ENCODE assay signal across 11 cellular contexts in the genomic region with DNA sequence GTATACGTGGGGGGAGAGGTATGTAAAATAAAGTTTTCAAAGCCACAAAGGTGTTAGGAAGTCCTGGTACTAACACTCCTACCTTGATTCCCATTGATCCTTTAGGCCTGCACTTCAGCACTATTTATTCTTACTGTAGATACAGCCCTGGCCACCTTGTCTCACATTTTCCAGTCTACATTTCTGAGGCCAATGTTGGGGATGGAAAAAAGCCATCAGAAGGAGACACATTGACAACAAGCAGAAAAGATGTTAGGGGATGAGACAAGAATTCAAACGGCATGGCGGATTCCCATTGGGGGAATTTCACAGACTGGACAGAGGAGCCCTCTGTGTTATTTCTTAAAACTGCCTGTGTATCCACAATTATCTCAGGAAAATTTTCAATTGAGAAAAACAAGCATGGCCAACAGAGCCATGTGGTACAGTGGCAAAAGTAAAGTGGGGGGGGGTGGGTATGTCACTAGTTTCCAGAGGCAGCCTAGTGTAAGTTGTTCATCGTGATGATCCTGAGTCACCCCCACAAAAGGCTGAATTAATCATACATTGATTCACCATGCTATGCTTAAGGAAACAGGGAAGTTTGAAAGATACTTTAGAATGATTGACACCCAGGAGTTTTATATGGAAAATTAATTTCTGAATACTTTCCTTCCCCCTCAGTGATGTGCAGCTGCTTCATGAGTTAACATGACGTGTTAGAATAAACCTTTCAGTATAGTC. TPM values are rescaled to one million over a fixed set of nuclear protein-coding genes. Genes with fewer than 3 reads are reported as not detected.
DNase-seq lines count a peak whose midpoint lies in the region; ATAC-seq, FAIRE-seq and TF ChIP-seq lines count a peak whose summit lies in the region.
"Had no signal": no experiment of that assay in that cellular context is flagged by ENCODE, and none has a peak within 500 bp of the region (broad histone marks: within the 10 kb centered on the region; RNA-seq: fewer than 3 reads in every experiment).

No MANE protein-coding gene starts in this region.

- peak overlapping the region in 1 of 2 donors; percentile 82 for H3K27ac Mint-ChIP-seq in activated naive CD4-positive, alpha-beta T cell treated with anti-CD3 and anti-CD28 coated beads, Interleukin-2, amount 50 U/mL, for 72 hours

- no peak overlapping the region for H3K4me2 ChIP-seq in keratinocyte (ENCODE audit: control insufficient read depth, extremely low read depth, insufficient read depth, low read depth, low read length)

- H3K36me3 Mint-ChIP-seq in activated naive CD4-positive, alpha-beta T cell treated with anti-CD3 and anti-CD28 coated beads, Interleukin-2, amount 50 U/mL, for 72 hours: no peaks in the 10 kb centered on the region

- 85 to 88% methylated on average over 5 of the region's 5 CpGs for whole genome bisulfite sequencing in thyroid gland, 2 donors

- intact Hi-C loops in thyroid gland (cut with DNase I): no loop called here

- H3K4me3 ChIP-seq in keratinocyte (ENCODE audit: control insufficient read depth in 2 of 3, extremely low read depth in 1 of 3, insufficient read depth in 2 of 3, low read depth in 1 of 3, low read length in 3 of 3): no peak overlapping the region
- H3K4me3 ChIP-seq in thyroid gland (replicated peaks in 1 of 3): no peak overlapping the region

- H3K79me2 ChIP-seq in keratinocyte (ENCODE audit: control insufficient read depth, insufficient read depth, low read length): peaks cover 98% of the 10 kb centered on the region

- no peaks in the 10 kb centered on the region for H3K9me3 ChIP-seq in keratinocyte (ENCODE audit: control insufficient read depth, low read depth, low read length)
- no peaks in the 10 kb centered on the region for H3K9me3 ChIP-seq in thyroid gland

- H3K9ac ChIP-seq in keratinocyte (ENCODE audit: control insufficient read depth, extremely low read depth, insufficient read depth, low read length): no peak overlapping the region

- H3K4me1 ChIP-seq in keratinocyte (ENCODE audit: control insufficient read depth, extremely low read depth, insufficient read depth, low read length) (peaks cover 79% of the 10 kb centered on the region), thyroid gland (peaks cover 62 to 78% of the 10 kb centered on the region in 2 donors)

- H3K27me3 ChIP-seq in keratinocyte (ENCODE audit: control insufficient read depth, extremely low read depth, insufficient read depth, low read length) (no peaks in the 10 kb centered on the region), thyroid gland (no peaks in the 10 kb centered on the region)

- FAIRE-seq in keratinocyte (lab: Jason Lieb, UNC): no peak

- H3K27ac ChIP-seq in keratinocyte (ENCODE audit: control insufficient read depth, insufficient read depth, low read length) (peak overlapping the region; percentile 72), thyroid gland (peak overlapping the region in 2 of 3 donors; percentile 81 to 89)

- no peaks in the 10 kb centered on the region for H3K9me3 Mint-ChIP-seq in activated naive CD4-positive, alpha-beta T cell treated with anti-CD3 and anti-CD28 coated beads, Interleukin-2, amount 50 U/mL, for 72 hours
- H3K9me3 Mint-ChIP-seq: activated B cell treated with CpG ODN at 0.5 μM for 24 hours had no signal

- peak; percentile 59 to 78 for ATAC-seq in activated naive CD4-positive, alpha-beta T cell treated with anti-CD3 and anti-CD28 coated beads, Interleukin-2, amount 50 U/mL, for 72 hours
- ATAC-seq in HG02870 (IDR thresholded peaks at IDR 0.05; ENCODE audit: unreplicated experiment): no peak

- H2AFZ ChIP-seq in keratinocyte (ENCODE audit: control insufficient read depth, low read length): no peak overlapping the region

- H3K9me1 ChIP-seq in keratinocyte (ENCODE audit: control insufficient read depth, extremely low read depth, insufficient read depth, low read length): no peaks in the 10 kb centered on the region

- dilution Hi-C loops in keratinocyte (cut with MboI; ENCODE audit: extremely low pct_ligation_motif_present, low sequenced_read_pairs): no loop called here

- DNase-seq in activated naive CD4-positive, alpha-beta T cell treated with anti-CD3 and anti-CD28 coated beads, Interleukin-2, amount 50 U/mL, for 16 hours: peak; percentile 37
- no peak for DNase-seq in activated naive CD4-positive, alpha-beta T cell treated with Interleukin-2 at 50 U/mL for 16 hours
- DNase-seq in activated naive CD4-positive, alpha-beta T cell treated with anti-CD3 and anti-CD28 coated beads, Interleukin-2, amount 50 U/mL, for 72 hours (ENCODE audit: low spot score in 2 of 2): no peak
- DNase-seq in keratinocyte (ENCODE audit: low read depth, low spot score): no peak
- no peak for DNase-seq in thyroid gland
- no peak for DNase-seq in nucleus accumbens (lab: John Stamatoyannopoulos, UW)
- no peak for DNase-seq in NCI-H1105 treated with DMSO at 0.1 percent for 48 hours (lab: John Stamatoyannopoulos, UW)
- DNase-seq: activated B cell treated with CpG ODN at 0.5 μM for 24 hours; effector memory CD4-positive, alpha-beta T cell; NCI-H510A treated with DMSO at 0.1 percent for 48 hours had no signal

- H3K36me3 ChIP-seq in keratinocyte (ENCODE audit: control insufficient read depth in 2 of 2, extremely low read depth in 1 of 2, insufficient read depth in 2 of 2, low read length in 2 of 2) (peaks cover 0 to 5% of the 10 kb centered on the region in 2 experiments), thyroid gland (no peaks in the 10 kb centered on the region)

- no peak for TF ChIP-seq POLR2A in thyroid gland (IDR thresholded peaks at IDR 0.05)

- H4K20me1 ChIP-seq in keratinocyte (ENCODE audit: control insufficient read depth, extremely low read depth, insufficient read depth, low read length): peaks cover 11% of the 10 kb centered on the region

- TF ChIP-seq CTCF in keratinocyte (optimal IDR thresholded peaks at IDR 0.05 in 1 of 3, IDR thresholded peaks at IDR 0.05 in 1 of 3, conservative IDR thresholded peaks at IDR 0.05 in 1 of 3; ENCODE audit: extremely low read depth in 1 of 3, insufficient read depth in 2 of 3, low read length in 3 of 3): no peak
- TF ChIP-seq CTCF in thyroid gland (IDR thresholded peaks at IDR 0.05): no peak

RNA-seq across cellular contexts. Expression of gene RREB1, which starts 40.5 kb away (rescaled TPM):
- 10 to 100 TPM; 15.0 to 22.4 TPM for total RNA-seq in activated naive CD4-positive, alpha-beta T cell treated with anti-CD3 and anti-CD28 coated beads, Interleukin-2, amount 50 U/mL, for 72 hours
- 4.3 to 6.2 TPM (median 6.1 TPM) in 3 replicates for polyA plus RNA-seq in keratinocyte
- 5.6 TPM for polyA plus RNA-seq in keratinocyte (2011; ENCODE audit: low read depth)
- polyA plus RNA-seq in keratinocyte (2011; cell fraction: cytosol; rRNA removed): 4.7 and 5.5 TPM in 2 replicates
- polyA plus RNA-seq in keratinocyte (2011; cell fraction: nucleus; rRNA removed): 30.5 and 34.2 TPM in 2 replicates
- polyA plus RNA-seq in keratinocyte (2012; ENCODE audit: low replicate concordance): 10.6 and 17.1 TPM in 2 replicates
- polyA minus RNA-seq in keratinocyte: 35.4 to 71.6 TPM (median 38.5 TPM) in 3 replicates
- polyA minus RNA-seq in keratinocyte (2011; cell fraction: cytosol; rRNA and poly(A)+ RNA removed): 20.1 TPM
- 43.5 and 68.8 TPM in 2 replicates for polyA minus RNA-seq in keratinocyte (2011; cell fraction: nucleus; rRNA and poly(A)+ RNA removed)
- 10 to 100 TPM; 48.0 to 91.3 (median 57.1) TPM for total RNA-seq in thyroid gland
